Comparison of ENCODE assay signal across 8 cellular contexts in genomic region chr17:58338454-58338841, GRCh38. TPM values are rescaled to one million over a fixed set of nuclear protein-coding genes. Genes with fewer than 3 reads are reported as not detected.
DNase-seq lines count a peak whose midpoint lies in the region; ATAC-seq and TF ChIP-seq lines count a peak whose summit lies in the region.

No MANE protein-coding gene starts in this region.

- peak; percentile 1 for ATAC-seq in activated naive CD8-positive, alpha-beta T cell treated with anti-CD3 and anti-CD28 coated beads, Interleukin-2, amount 10 ng/mL, durations not matched to agents 7 days and 5 days (ENCODE audit: low read depth)
- ATAC-seq in naive thymus-derived CD4-positive, alpha-beta T cell = no peak

- no peak for TF ChIP-seq CTCF in BE2C (IDR thresholded peaks at IDR 0.05; ENCODE audit: low read depth, low read length)

- H3K4me1 ChIP-seq in BLaER1 treated with 17β-estradiol and CSF1 and Interleukin-3, amounts not matched to agents 10 nM and 100 nM = peaks cover 86 to 97% (median 91%) of the 10 kb centered on the region in 10 experiments
- peaks cover 66 to 83% of the 10 kb centered on the region in 2 donors for H3K4me1 ChIP-seq in naive thymus-derived CD4-positive, alpha-beta T cell (ENCODE audit: control insufficient read depth in 2 of 2, insufficient read depth in 2 of 2, low read length in 2 of 2)
- H3K4me1 ChIP-seq in BE2C = peaks cover 30% of the 10 kb centered on the region

- no peaks in the 10 kb centered on the region for H4K20me1 ChIP-seq in BLaER1 treated with 17β-estradiol and CSF1 and Interleukin-3, amounts not matched to agents 10 nM and 100 nM

- H3K27ac ChIP-seq in BLaER1 treated with 17β-estradiol and CSF1 and Interleukin-3, amounts not matched to agents 10 nM and 100 nM = peak overlapping the region; percentile 94 to 100 (median 99)
- H3K27ac ChIP-seq in naive thymus-derived CD4-positive, alpha-beta T cell (ENCODE audit: low read depth, low read length) = peak overlapping the region; percentile 98

- DNase-seq in H7 (no peak), DMS153 treated with DMSO at 0.1 percent for 48 hours (lab: John Stamatoyannopoulos, UW; ENCODE audit: unreplicated experiment) (no peak), AG20443 (ENCODE audit: low spot score) (no peak), BE2C (no peak), HCEC 1CT (no peak)
- no peak for DNase-seq in activated naive CD8-positive, alpha-beta T cell treated with anti-CD3 and anti-CD28 coated beads, Interleukin-2, amount 10 ng/mL, durations not matched to agents 7 days and 5 days
- DNase-seq in naive thymus-derived CD4-positive, alpha-beta T cell = no peak

- H3K4me1 Mint-ChIP-seq in activated naive CD8-positive, alpha-beta T cell treated with anti-CD3 and anti-CD28 coated beads, Interleukin-2, amount 10 ng/mL, durations not matched to agents 7 days and 5 days = peaks cover 43% of the 10 kb centered on the region
- H3K4me1 Mint-ChIP-seq in naive thymus-derived CD4-positive, alpha-beta T cell = peaks cover 55 to 93% (median 71%) of the 10 kb centered on the region in 7 donors

- H3K27ac Mint-ChIP-seq in activated naive CD8-positive, alpha-beta T cell treated with anti-CD3 and anti-CD28 coated beads, Interleukin-2, amount 10 ng/mL, durations not matched to agents 7 days and 5 days = peak overlapping the region; percentile 97
- H3K27ac Mint-ChIP-seq in naive thymus-derived CD4-positive, alpha-beta T cell = peak overlapping the region; percentile 89 to 100 (median 95)

- peak overlapping the region; percentile 93 for H3K4me3 Mint-ChIP-seq in activated naive CD8-positive, alpha-beta T cell treated with anti-CD3 and anti-CD28 coated beads, Interleukin-2, amount 10 ng/mL, durations not matched to agents 7 days and 5 days
- H3K4me3 Mint-ChIP-seq in naive thymus-derived CD4-positive, alpha-beta T cell = peak overlapping the region; percentile 86 to 100 (median 97)

- H3K9me3 ChIP-seq in BLaER1 treated with 17β-estradiol and CSF1 and Interleukin-3, amounts not matched to agents 10 nM and 100 nM (replicated peaks in 1 of 11) = no peaks in the 10 kb centered on the region
- no peaks in the 10 kb centered on the region for H3K9me3 ChIP-seq in naive thymus-derived CD4-positive, alpha-beta T cell (ENCODE audit: control insufficient read depth in 2 of 3, low read length in 3 of 3)
- no peaks in the 10 kb centered on the region for H3K9me3 ChIP-seq in BE2C

- peak overlapping the region; percentile 97 to 100 (median 98) for H3K4me2 ChIP-seq in BLaER1 treated with 17β-estradiol and CSF1 and Interleukin-3, amounts not matched to agents 10 nM and 100 nM

- peaks cover 34% of the 10 kb centered on the region for H3K36me3 Mint-ChIP-seq in activated naive CD8-positive, alpha-beta T cell treated with anti-CD3 and anti-CD28 coated beads, Interleukin-2, amount 10 ng/mL, durations not matched to agents 7 days and 5 days
- peaks cover 3 to 55% (median 13%) of the 10 kb centered on the region in 5 donors for H3K36me3 Mint-ChIP-seq in naive thymus-derived CD4-positive, alpha-beta T cell

- no peaks in the 10 kb centered on the region for H3K27me3 ChIP-seq in BLaER1 treated with 17β-estradiol and CSF1 and Interleukin-3, amounts not matched to agents 10 nM and 100 nM
- no peaks in the 10 kb centered on the region for H3K27me3 ChIP-seq in H7 (ENCODE audit: control insufficient read depth, insufficient read depth, low read length)
- H3K27me3 ChIP-seq in naive thymus-derived CD4-positive, alpha-beta T cell (ENCODE audit: control insufficient read depth in 2 of 2, insufficient read depth in 2 of 2, low read length in 2 of 2) = no peaks in the 10 kb centered on the region
- H3K27me3 ChIP-seq in BE2C = no peaks in the 10 kb centered on the region

- CTCF ChIA-PET in naive thymus-derived CD4-positive, alpha-beta T cell (lab: Charles Lee) = interaction anchor here (1.1 to 9.9 kb wide), 7 partner anchors 11 to 89 kb away, joined by 3 to 257 read pairs (median 6); partner anchors contain the start of genes SUPT4H1 and TSPOAP1

- H3K4me3 ChIP-seq in BLaER1 treated with 17β-estradiol and CSF1 and Interleukin-3, amounts not matched to agents 10 nM and 100 nM = peak overlapping the region; percentile 53 to 100 (median 99); a peak in 19 of 20 replicates
- H3K4me3 ChIP-seq in H7 (ENCODE audit: insufficient read depth, low read depth, low read length) (0 out of 2 replicates have a peak overlapping the region, but pooled peaks have one; percentile 4), BE2C (ENCODE audit: low read depth, low read length) (no peak overlapping the region)
- H3K4me3 ChIP-seq in naive thymus-derived CD4-positive, alpha-beta T cell (ENCODE audit: low read length) = peak overlapping the region; percentile 98

- H3K9me3 Mint-ChIP-seq in activated naive CD8-positive, alpha-beta T cell treated with anti-CD3 and anti-CD28 coated beads, Interleukin-2, amount 10 ng/mL, durations not matched to agents 7 days and 5 days = no peaks in the 10 kb centered on the region
- H3K9me3 Mint-ChIP-seq in naive thymus-derived CD4-positive, alpha-beta T cell = peaks cover 0 to 3% (median 0%) of the 10 kb centered on the region in 11 donors

- H3K36me3 ChIP-seq in BLaER1 treated with 17β-estradiol and CSF1 and Interleukin-3, amounts not matched to agents 10 nM and 100 nM = peaks cover 0 to 23% (median 18%) of the 10 kb centered on the region in 11 experiments; a peak in 11 of 22 replicates
- no peaks in the 10 kb centered on the region for H3K36me3 ChIP-seq in H7 (replicated peaks; ENCODE audit: control insufficient read depth, insufficient read depth, low read length)
- no peaks in the 10 kb centered on the region for H3K36me3 ChIP-seq in naive thymus-derived CD4-positive, alpha-beta T cell (ENCODE audit: control insufficient read depth in 2 of 3, insufficient read depth in 3 of 3, low read length in 3 of 3)
- no peaks in the 10 kb centered on the region for H3K36me3 ChIP-seq in BE2C

- intact Hi-C loops in naive thymus-derived CD4-positive, alpha-beta T cell (cut with micrococcal nuclease) = loop anchor here (1.0 to 10.0 kb wide), 13 partner anchors 9 to 1741 kb away; partner anchors contain the start of genes CLTC (in 2 of the 2), SUPT4H1 (in 2 of the 2), DYNLL2 (in 1 of the 2) and MRPS23 (in 1 of the 2)

- H3K27me3 Mint-ChIP-seq in activated naive CD8-positive, alpha-beta T cell treated with anti-CD3 and anti-CD28 coated beads, Interleukin-2, amount 10 ng/mL, durations not matched to agents 7 days and 5 days = no peaks in the 10 kb centered on the region
- no peaks in the 10 kb centered on the region for H3K27me3 Mint-ChIP-seq in naive thymus-derived CD4-positive, alpha-beta T cell

- peak overlapping the region; percentile 93 to 100 (median 98) for H3K9ac ChIP-seq in BLaER1 treated with 17β-estradiol and CSF1 and Interleukin-3, amounts not matched to agents 10 nM and 100 nM

- POLR2A ChIA-PET in activated naive CD8-positive, alpha-beta T cell treated with anti-CD3 and anti-CD28 coated beads, Interleukin-2, amount 10 ng/mL, durations not matched to agents 7 days and 5 days (lab: Charles Lee) = interaction anchor here (0.8 to 25.9 kb wide), 7 partner anchors 1 to 1499 kb away, joined by 3 to 2283 read pairs (median 5); partner anchors contain the start of genes MTMR4, RNF43, SUPT4H1 and TSPOAP1
- POLR2A ChIA-PET in naive thymus-derived CD4-positive, alpha-beta T cell (lab: Charles Lee) = interaction anchor here (1.0 to 19.0 kb wide), 9 partner anchors 4 to 1736 kb away, joined by 3 to 792 read pairs (median 14); partner anchors contain the start of genes MRPS23, SRSF1, SUPT4H1 and TSPOAP1

RNA-seq across cellular contexts. Expression of gene TSPOAP1, which starts 9.9 kb away (rescaled TPM):
- total RNA-seq in H7 (2014; rRNA removed; shearing (Covaris generic)) = 4.2 and 11.6 TPM in 2 replicates
- 10 to 100 TPM; 70.6 to 77.7 TPM for total RNA-seq in activated naive CD8-positive, alpha-beta T cell treated with anti-CD3 and anti-CD28 coated beads, Interleukin-2, amount 10 ng/mL, durations not matched to agents 7 days and 5 days
- total RNA-seq in naive thymus-derived CD4-positive, alpha-beta T cell = 10 to 100 TPM; 11.2 to 62.5 (median 20.5) TPM
- polyA plus RNA-seq in naive thymus-derived CD4-positive, alpha-beta T cell = 1 to 10 TPM in 1 of 2 donors, under 1 TPM in 1; 0.20 to 1.5 TPM
- 3.1 TPM for polyA plus RNA-seq in BE2C (2012; ENCODE audit: insufficient read depth, insufficient read length, low read depth)

RNA-seq across cellular contexts. Expression of gene SUPT4H1, which starts 13.6 kb away (rescaled TPM):
- total RNA-seq in H7 (2014; rRNA removed; shearing (Covaris generic)) = 88.8 and 91.6 TPM in 2 replicates
- 10 to 100 TPM; 66.4 to 70.2 TPM for total RNA-seq in activated naive CD8-positive, alpha-beta T cell treated with anti-CD3 and anti-CD28 coated beads, Interleukin-2, amount 10 ng/mL, durations not matched to agents 7 days and 5 days
- total RNA-seq in naive thymus-derived CD4-positive, alpha-beta T cell = 10 to 100 TPM; 36.0 to 75.6 (median 62.3) TPM
- polyA plus RNA-seq in naive thymus-derived CD4-positive, alpha-beta T cell = 10 to 100 TPM; 69.4 to 91.7 TPM
- 510 TPM for polyA plus RNA-seq in BE2C (2012; ENCODE audit: insufficient read depth, insufficient read length, low read depth)

RNA-seq across cellular contexts. Expression of gene MPO, which starts 57.7 kb away (rescaled TPM):
- not detected in 2 replicates for total RNA-seq in H7 (2014; rRNA removed; shearing (Covaris generic))
- not detected for total RNA-seq in activated naive CD8-positive, alpha-beta T cell treated with anti-CD3 and anti-CD28 coated beads, Interleukin-2, amount 10 ng/mL, durations not matched to agents 7 days and 5 days
- total RNA-seq in naive thymus-derived CD4-positive, alpha-beta T cell = 1 to 10 TPM in 1 of 5 experiments, under 1 TPM in 1, not detected in 3; 0.32 to 7.3 TPM
- polyA plus RNA-seq in naive thymus-derived CD4-positive, alpha-beta T cell = not detected
- polyA plus RNA-seq in BE2C (2012; ENCODE audit: insufficient read depth, insufficient read length, low read depth) = not detected
